Comparison of ENCODE assay signal across 28 cellular contexts in the genomic region with DNA sequence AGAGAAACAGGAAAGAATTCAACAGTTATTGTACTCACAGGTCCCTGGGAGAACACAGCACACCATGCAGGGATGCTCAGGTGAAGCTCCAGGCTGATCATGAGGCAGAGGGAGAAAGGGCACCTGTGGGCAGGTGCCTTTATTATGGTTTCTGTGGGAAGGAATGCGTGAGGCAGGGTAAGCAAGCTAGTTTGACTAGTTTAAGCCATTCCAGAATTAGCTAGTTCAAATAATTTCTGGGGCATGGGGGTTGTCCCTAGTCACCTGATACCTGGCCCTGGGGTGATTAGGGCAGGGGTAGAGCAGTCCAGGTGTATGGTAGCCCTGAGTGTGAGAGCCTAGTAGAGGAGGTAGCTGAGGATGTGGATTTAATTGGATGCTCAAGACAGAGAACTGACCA. TPM values are rescaled to one million over a fixed set of nuclear protein-coding genes. Genes with fewer than 3 reads are reported as not detected.
"Had no signal": no experiment of that assay in that cellular context is flagged by ENCODE, and none has a peak within 500 bp of the region (broad histone marks: within the 10 kb centered on the region; RNA-seq: fewer than 3 reads in every experiment).

No MANE protein-coding gene starts in this region.

- H3K27me3 ChIP-seq: esophagus muscularis mucosa, heart right ventricle, pancreas, sigmoid colon, upper lobe of right lung had no signal

- ATAC-seq: activated CD4-positive, alpha-beta T cell treated with anti-CD3 and anti-CD28 coated beads for 36 hours; activated CD8-positive, alpha-beta memory T cell treated with anti-CD3 and anti-CD28 coated beads, Interleukin-2, amount 10 ng/mL, durations not matched to agents 7 days and 5 days; activated CD8-positive, alpha-beta T cell treated with anti-CD3 and anti-CD28 coated beads, Interleukin-2, amount 10 ng/mL, durations not matched to agents 7 days and 5 days; heart right ventricle; left ventricle myocardium superior; naive thymus-derived CD4-positive, alpha-beta T cell; pancreas; psoas muscle; stimulated activated effector memory CD8-positive, alpha-beta T cell treated with anti-CD3 and anti-CD28 coated beads, Interleukin-12 subunit alpha, Interleukin-12 subunit beta, amount 100 ng/mL, for 72 hours; upper lobe of right lung had no signal

- H3K9me3 ChIP-seq: esophagus muscularis mucosa, heart right ventricle, pancreas, psoas muscle, sigmoid colon, thoracic aorta, upper lobe of right lung had no signal

- H3K27ac Mint-ChIP-seq: activated CD4-positive, alpha-beta T cell treated with anti-CD3 and anti-CD28 coated beads for 36 hours; activated CD8-positive, alpha-beta memory T cell treated with anti-CD3 and anti-CD28 coated beads, Interleukin-2, amount 10 ng/mL, durations not matched to agents 7 days and 5 days; activated CD8-positive, alpha-beta T cell treated with anti-CD3 and anti-CD28 coated beads, Interleukin-2, amount 10 ng/mL, durations not matched to agents 7 days and 5 days; activated naive CD4-positive, alpha-beta T cell treated with anti-CD3 and anti-CD28 coated beads, Interleukin-2, amount 50 U/mL, for 24 hours; activated T-helper 2 cell treated with anti-CD3 and anti-CD28 coated beads, Interferon-gamma antibody, Interleukin-2, Interleukin-4, amounts not matched to agents 10 μg/mL and 5 μg/mL and 100 μg/mL, durations not matched to agents 14 hours and 24 hours and 36 hours; dendritic cell treated with granulocyte-macrophage colony-stimulating factor and Interleukin-4, amounts not matched to agents 40 ng/mL and 50 ng/mL, for 4 days; endodermal cell; naive thymus-derived CD4-positive, alpha-beta T cell; stimulated activated effector memory CD8-positive, alpha-beta T cell treated with anti-CD3 and anti-CD28 coated beads, Interleukin-12 subunit alpha, Interleukin-12 subunit beta, amount 100 ng/mL, for 72 hours; stimulated activated naive CD8-positive, alpha-beta T cell treated with anti-CD3 and anti-CD28 coated beads, Interleukin-15, Interleukin-2, amounts not matched to agents 100 ng/mL and 50 ng/mL, for 24 hours; T-helper 2 cell treated with Interferon-gamma antibody and Interleukin-4, amounts not matched to agents 5 μg/mL and 100 μg/mL, for 36 hours had no signal

- H3K36me3 ChIP-seq: esophagus muscularis mucosa, heart right ventricle, pancreas, sigmoid colon, thoracic aorta, upper lobe of right lung had no signal

- H3K4me3 ChIP-seq: esophagus muscularis mucosa, heart right ventricle, pancreas, psoas muscle, sigmoid colon, thoracic aorta, upper lobe of right lung had no signal

- H3K27me3 Mint-ChIP-seq: activated CD4-positive, alpha-beta T cell treated with anti-CD3 and anti-CD28 coated beads for 36 hours; stimulated activated naive CD8-positive, alpha-beta T cell treated with anti-CD3 and anti-CD28 coated beads, Interleukin-15, Interleukin-2, amounts not matched to agents 100 ng/mL and 50 ng/mL, for 24 hours had no signal

- H3K4me1 ChIP-seq: pancreas, psoas muscle, sigmoid colon, upper lobe of right lung had no signal

- H3K4me1 Mint-ChIP-seq: activated CD4-positive, alpha-beta T cell treated with anti-CD3 and anti-CD28 coated beads for 36 hours; activated CD8-positive, alpha-beta memory T cell treated with anti-CD3 and anti-CD28 coated beads, Interleukin-2, amount 10 ng/mL, durations not matched to agents 7 days and 5 days; activated naive CD4-positive, alpha-beta T cell treated with anti-CD3 and anti-CD28 coated beads, Interleukin-2, amount 50 U/mL, for 24 hours; central memory CD8-positive, alpha-beta T cell; naive thymus-derived CD4-positive, alpha-beta T cell had no signal

- H3K9me3 Mint-ChIP-seq: activated naive CD4-positive, alpha-beta T cell treated with anti-CD3 and anti-CD28 coated beads, Interleukin-2, amount 50 U/mL, for 24 hours; activated T-helper 2 cell treated with anti-CD3 and anti-CD28 coated beads, Interferon-gamma antibody, Interleukin-2, Interleukin-4, amounts not matched to agents 10 μg/mL and 5 μg/mL and 100 μg/mL, durations not matched to agents 14 hours and 24 hours and 36 hours; central memory CD8-positive, alpha-beta T cell; dendritic cell treated with granulocyte-macrophage colony-stimulating factor and Interleukin-4, amounts not matched to agents 40 ng/mL and 50 ng/mL, for 4 days; endodermal cell; naive thymus-derived CD4-positive, alpha-beta T cell; stimulated activated effector memory CD8-positive, alpha-beta T cell treated with anti-CD3 and anti-CD28 coated beads, Interleukin-12 subunit alpha, Interleukin-12 subunit beta, amount 100 ng/mL, for 72 hours; stimulated activated naive CD8-positive, alpha-beta T cell treated with anti-CD3 and anti-CD28 coated beads, Interleukin-15, Interleukin-2, amounts not matched to agents 100 ng/mL and 50 ng/mL, for 24 hours; T-helper 2 cell treated with Interferon-gamma antibody and Interleukin-4, amounts not matched to agents 5 μg/mL and 100 μg/mL, for 36 hours had no signal

- DNase-seq: activated CD4-positive, alpha-beta T cell treated with anti-CD3 and anti-CD28 coated beads for 36 hours; activated CD4-positive, CD25-positive, alpha-beta regulatory T cell; activated CD8-positive, alpha-beta memory T cell treated with anti-CD3 and anti-CD28 coated beads, Interleukin-2, amount 10 ng/mL, durations not matched to agents 7 days and 5 days; activated CD8-positive, alpha-beta T cell treated with anti-CD3 and anti-CD28 coated beads, Interleukin-2, amount 10 ng/mL, durations not matched to agents 7 days and 5 days; activated T-cell treated with anti-CD3 and anti-CD28 coated beads, Interleukin-2, amount 50 U/mL, for 48 hours; endodermal cell; foreskin melanocyte; heart right ventricle; left ventricle myocardium superior; midbrain; naive thymus-derived CD4-positive, alpha-beta T cell; pancreas; psoas muscle; sigmoid colon; small intestine; stimulated activated CD4-positive, alpha-beta T cell treated with anti-CD3 and anti-CD28 coated beads, Interleukin-4, amount 100 ng/mL, for 24 hours; upper lobe of right lung had no signal

- H3K4me3 Mint-ChIP-seq: activated CD4-positive, alpha-beta T cell treated with anti-CD3 and anti-CD28 coated beads for 36 hours; activated CD8-positive, alpha-beta memory T cell treated with anti-CD3 and anti-CD28 coated beads, Interleukin-2, amount 10 ng/mL, durations not matched to agents 7 days and 5 days; activated CD8-positive, alpha-beta T cell treated with anti-CD3 and anti-CD28 coated beads, Interleukin-2, amount 10 ng/mL, durations not matched to agents 7 days and 5 days; activated naive CD4-positive, alpha-beta T cell treated with anti-CD3 and anti-CD28 coated beads, Interleukin-2, amount 50 U/mL, for 24 hours; central memory CD8-positive, alpha-beta T cell; dendritic cell treated with granulocyte-macrophage colony-stimulating factor and Interleukin-4, amounts not matched to agents 40 ng/mL and 50 ng/mL, for 4 days; endodermal cell; naive thymus-derived CD4-positive, alpha-beta T cell; stimulated activated effector memory CD8-positive, alpha-beta T cell treated with anti-CD3 and anti-CD28 coated beads, Interleukin-12 subunit alpha, Interleukin-12 subunit beta, amount 100 ng/mL, for 72 hours; stimulated activated naive CD8-positive, alpha-beta T cell treated with anti-CD3 and anti-CD28 coated beads, Interleukin-15, Interleukin-2, amounts not matched to agents 100 ng/mL and 50 ng/mL, for 24 hours; T-helper 2 cell treated with Interferon-gamma antibody and Interleukin-4, amounts not matched to agents 5 μg/mL and 100 μg/mL, for 36 hours had no signal

- H3K36me3 Mint-ChIP-seq: activated CD8-positive, alpha-beta memory T cell treated with anti-CD3 and anti-CD28 coated beads, Interleukin-2, amount 10 ng/mL, durations not matched to agents 7 days and 5 days; naive thymus-derived CD4-positive, alpha-beta T cell; stimulated activated effector memory CD8-positive, alpha-beta T cell treated with anti-CD3 and anti-CD28 coated beads, Interleukin-12 subunit alpha, Interleukin-12 subunit beta, amount 100 ng/mL, for 72 hours had no signal

RNA-seq across cellular contexts. Expression of a gene that starts 47.9 kb away (rescaled TPM):
- total RNA-seq: activated CD8-positive, alpha-beta memory T cell treated with anti-CD3 and anti-CD28 coated beads, Interleukin-2, amount 10 ng/mL, durations not matched to agents 7 days and 5 days; activated CD8-positive, alpha-beta T cell treated with anti-CD3 and anti-CD28 coated beads, Interleukin-2, amount 10 ng/mL, durations not matched to agents 7 days and 5 days; activated T-helper 2 cell treated with anti-CD3 and anti-CD28 coated beads, Interferon-gamma antibody, Interleukin-2, Interleukin-4, amounts not matched to agents 10 μg/mL and 5 μg/mL and 100 μg/mL, durations not matched to agents 14 hours and 24 hours and 36 hours; bronchial epithelial cell; glomerular endothelial cell; naive thymus-derived CD4-positive, alpha-beta T cell; upper lobe of right lung had no signal
